8 cellular contexts compared by ENCODE assay signal in the genomic region with DNA sequence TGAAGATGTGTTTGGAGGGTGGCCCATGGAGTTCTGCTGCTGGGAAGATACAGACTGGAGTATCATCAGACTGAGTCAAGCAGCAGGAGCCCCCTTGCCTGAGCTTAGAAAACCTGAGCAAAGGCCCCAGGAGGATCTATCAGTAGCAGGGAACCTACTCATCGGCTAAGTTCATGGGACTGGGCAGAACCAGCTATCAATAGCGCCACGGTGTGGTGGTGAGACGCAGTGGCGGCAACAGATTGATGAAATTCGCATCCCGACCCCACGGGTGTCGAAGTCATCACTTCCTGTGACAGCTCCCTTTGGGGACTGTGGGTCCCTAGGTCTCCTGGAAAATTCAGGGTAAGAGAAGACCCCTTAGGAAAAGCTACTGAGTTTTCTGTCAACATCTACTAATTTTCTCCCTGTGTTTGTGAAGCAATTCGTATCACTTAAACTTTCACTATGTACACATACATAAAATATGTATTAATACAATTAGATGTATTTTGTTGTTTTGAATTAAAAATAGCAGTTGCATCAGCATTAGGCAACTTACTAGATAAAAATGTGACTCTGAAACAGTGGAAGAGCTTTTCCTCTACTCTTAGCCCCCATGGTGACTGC. TPM values are rescaled to one million over a fixed set of nuclear protein-coding genes. Genes with fewer than 3 reads are reported as not detected.
DNase-seq lines count a peak whose midpoint lies in the region; ATAC-seq and TF ChIP-seq lines count a peak whose summit lies in the region.

No MANE protein-coding gene starts in this region.

- no peak overlapping the region for H3K27ac ChIP-seq in GM23338 (ENCODE audit: low read depth)

- no peak overlapping the region for H3K4me3 Mint-ChIP-seq in GM23338
- H3K4me3 Mint-ChIP-seq in activated naive CD8-positive, alpha-beta T cell treated with anti-CD3 and anti-CD28 coated beads for 36 hours: no peak overlapping the region

- TF ChIP-seq CTCF in AG09319 (IDR thresholded peaks at IDR 0.05; ENCODE audit: low read depth, low read length) (peak; percentile 56), GM23338 (conservative IDR thresholded peaks at IDR 0.05; ENCODE audit: low read depth in 2 of 2) (peak; percentile 73 to 95)

- H3K36me3 ChIP-seq in GM23338 (ENCODE audit: insufficient read depth): no peaks in the 10 kb centered on the region

- H3F3A ChIP-seq in GM23338 (replicated peaks; ENCODE audit: low read depth): no peaks in the 10 kb centered on the region

- H2AFZ ChIP-seq in GM23338: no peak overlapping the region

- H3K4me1 Mint-ChIP-seq in GM23338: peaks cover 10% of the 10 kb centered on the region; the same call in 2 of the 3 replicates
- H3K4me1 Mint-ChIP-seq in activated naive CD8-positive, alpha-beta T cell treated with anti-CD3 and anti-CD28 coated beads for 36 hours: peaks cover 9% of the 10 kb centered on the region

- H3K79me2 ChIP-seq in GM23338 (replicated peaks; ENCODE audit: insufficient read depth): no peaks in the 10 kb centered on the region

- H3K4me1 ChIP-seq in GM23338 (ENCODE audit: insufficient read depth): no peaks in the 10 kb centered on the region; the same call in 1 of the 2 replicates

- peaks cover 28% of the 10 kb centered on the region for H3K27me3 ChIP-seq in GM23338 (ENCODE audit: insufficient read depth)

- ATAC-seq in GM23338 (peak; percentile 61), GM21737 (IDR thresholded peaks at IDR 0.05; ENCODE audit: unreplicated experiment) (no peak), HG02970 (IDR thresholded peaks at IDR 0.05; ENCODE audit: low FRiP score, unreplicated experiment) (no peak)

- no peaks in the 10 kb centered on the region for H3K36me3 Mint-ChIP-seq in GM23338 (ENCODE audit: low read depth)
- no peaks in the 10 kb centered on the region for H3K36me3 Mint-ChIP-seq in activated naive CD8-positive, alpha-beta T cell treated with anti-CD3 and anti-CD28 coated beads for 36 hours

- no peaks in the 10 kb centered on the region for H3K9me3 Mint-ChIP-seq in GM23338
- H3K9me3 Mint-ChIP-seq in activated naive CD8-positive, alpha-beta T cell treated with anti-CD3 and anti-CD28 coated beads for 36 hours: no peaks in the 10 kb centered on the region

- H3K27ac Mint-ChIP-seq in GM23338: no peak overlapping the region
- H3K27ac Mint-ChIP-seq in activated naive CD8-positive, alpha-beta T cell treated with anti-CD3 and anti-CD28 coated beads for 36 hours: no peak overlapping the region

- no peaks in the 10 kb centered on the region; the same call in 1 of the 2 replicates for H4K20me1 ChIP-seq in GM23338 (replicated peaks; ENCODE audit: insufficient read depth)

- no peaks in the 10 kb centered on the region for H3K9me2 ChIP-seq in GM23338 (ENCODE audit: insufficient read depth)

- H3K4me2 ChIP-seq in GM23338: no peak overlapping the region

- peaks cover 26% of the 10 kb centered on the region for H3K27me3 Mint-ChIP-seq in GM23338 (ENCODE audit: insufficient read depth, low read depth, poor library complexity)
- H3K27me3 Mint-ChIP-seq in activated naive CD8-positive, alpha-beta T cell treated with anti-CD3 and anti-CD28 coated beads for 36 hours: peaks cover 1% of the 10 kb centered on the region

- DNase-seq in AG09319 (ENCODE audit: extremely low read depth, low read depth): no peak
- DNase-seq in GM23338 (ENCODE audit: low spot score): peak; percentile 87
- DNase-seq in RPMI8226: peak; percentile 73
- peak; percentile 58 for DNase-seq in activated naive CD8-positive, alpha-beta T cell treated with anti-CD3 and anti-CD28 coated beads for 36 hours
- peak; percentile 79 for DNase-seq in iPS-NIHi7 (ENCODE audit: extremely low spot score)
- peak; percentile 7 to 47 (median 34) for DNase-seq in stimulated activated CD4-positive, alpha-beta T cell treated with anti-CD3 and anti-CD28 coated beads, TNF-alpha, amount 100 ng/mL, for 24 hours (ENCODE audit: low read depth in 3 of 3)

- H3K4me3 ChIP-seq in GM23338: no peak overlapping the region

TF ChIP-seq in GM23338, 12 proteins besides CTCF, POLR2A, EP300 and RAD21:
- TF ChIP-seq, protein P1, sequence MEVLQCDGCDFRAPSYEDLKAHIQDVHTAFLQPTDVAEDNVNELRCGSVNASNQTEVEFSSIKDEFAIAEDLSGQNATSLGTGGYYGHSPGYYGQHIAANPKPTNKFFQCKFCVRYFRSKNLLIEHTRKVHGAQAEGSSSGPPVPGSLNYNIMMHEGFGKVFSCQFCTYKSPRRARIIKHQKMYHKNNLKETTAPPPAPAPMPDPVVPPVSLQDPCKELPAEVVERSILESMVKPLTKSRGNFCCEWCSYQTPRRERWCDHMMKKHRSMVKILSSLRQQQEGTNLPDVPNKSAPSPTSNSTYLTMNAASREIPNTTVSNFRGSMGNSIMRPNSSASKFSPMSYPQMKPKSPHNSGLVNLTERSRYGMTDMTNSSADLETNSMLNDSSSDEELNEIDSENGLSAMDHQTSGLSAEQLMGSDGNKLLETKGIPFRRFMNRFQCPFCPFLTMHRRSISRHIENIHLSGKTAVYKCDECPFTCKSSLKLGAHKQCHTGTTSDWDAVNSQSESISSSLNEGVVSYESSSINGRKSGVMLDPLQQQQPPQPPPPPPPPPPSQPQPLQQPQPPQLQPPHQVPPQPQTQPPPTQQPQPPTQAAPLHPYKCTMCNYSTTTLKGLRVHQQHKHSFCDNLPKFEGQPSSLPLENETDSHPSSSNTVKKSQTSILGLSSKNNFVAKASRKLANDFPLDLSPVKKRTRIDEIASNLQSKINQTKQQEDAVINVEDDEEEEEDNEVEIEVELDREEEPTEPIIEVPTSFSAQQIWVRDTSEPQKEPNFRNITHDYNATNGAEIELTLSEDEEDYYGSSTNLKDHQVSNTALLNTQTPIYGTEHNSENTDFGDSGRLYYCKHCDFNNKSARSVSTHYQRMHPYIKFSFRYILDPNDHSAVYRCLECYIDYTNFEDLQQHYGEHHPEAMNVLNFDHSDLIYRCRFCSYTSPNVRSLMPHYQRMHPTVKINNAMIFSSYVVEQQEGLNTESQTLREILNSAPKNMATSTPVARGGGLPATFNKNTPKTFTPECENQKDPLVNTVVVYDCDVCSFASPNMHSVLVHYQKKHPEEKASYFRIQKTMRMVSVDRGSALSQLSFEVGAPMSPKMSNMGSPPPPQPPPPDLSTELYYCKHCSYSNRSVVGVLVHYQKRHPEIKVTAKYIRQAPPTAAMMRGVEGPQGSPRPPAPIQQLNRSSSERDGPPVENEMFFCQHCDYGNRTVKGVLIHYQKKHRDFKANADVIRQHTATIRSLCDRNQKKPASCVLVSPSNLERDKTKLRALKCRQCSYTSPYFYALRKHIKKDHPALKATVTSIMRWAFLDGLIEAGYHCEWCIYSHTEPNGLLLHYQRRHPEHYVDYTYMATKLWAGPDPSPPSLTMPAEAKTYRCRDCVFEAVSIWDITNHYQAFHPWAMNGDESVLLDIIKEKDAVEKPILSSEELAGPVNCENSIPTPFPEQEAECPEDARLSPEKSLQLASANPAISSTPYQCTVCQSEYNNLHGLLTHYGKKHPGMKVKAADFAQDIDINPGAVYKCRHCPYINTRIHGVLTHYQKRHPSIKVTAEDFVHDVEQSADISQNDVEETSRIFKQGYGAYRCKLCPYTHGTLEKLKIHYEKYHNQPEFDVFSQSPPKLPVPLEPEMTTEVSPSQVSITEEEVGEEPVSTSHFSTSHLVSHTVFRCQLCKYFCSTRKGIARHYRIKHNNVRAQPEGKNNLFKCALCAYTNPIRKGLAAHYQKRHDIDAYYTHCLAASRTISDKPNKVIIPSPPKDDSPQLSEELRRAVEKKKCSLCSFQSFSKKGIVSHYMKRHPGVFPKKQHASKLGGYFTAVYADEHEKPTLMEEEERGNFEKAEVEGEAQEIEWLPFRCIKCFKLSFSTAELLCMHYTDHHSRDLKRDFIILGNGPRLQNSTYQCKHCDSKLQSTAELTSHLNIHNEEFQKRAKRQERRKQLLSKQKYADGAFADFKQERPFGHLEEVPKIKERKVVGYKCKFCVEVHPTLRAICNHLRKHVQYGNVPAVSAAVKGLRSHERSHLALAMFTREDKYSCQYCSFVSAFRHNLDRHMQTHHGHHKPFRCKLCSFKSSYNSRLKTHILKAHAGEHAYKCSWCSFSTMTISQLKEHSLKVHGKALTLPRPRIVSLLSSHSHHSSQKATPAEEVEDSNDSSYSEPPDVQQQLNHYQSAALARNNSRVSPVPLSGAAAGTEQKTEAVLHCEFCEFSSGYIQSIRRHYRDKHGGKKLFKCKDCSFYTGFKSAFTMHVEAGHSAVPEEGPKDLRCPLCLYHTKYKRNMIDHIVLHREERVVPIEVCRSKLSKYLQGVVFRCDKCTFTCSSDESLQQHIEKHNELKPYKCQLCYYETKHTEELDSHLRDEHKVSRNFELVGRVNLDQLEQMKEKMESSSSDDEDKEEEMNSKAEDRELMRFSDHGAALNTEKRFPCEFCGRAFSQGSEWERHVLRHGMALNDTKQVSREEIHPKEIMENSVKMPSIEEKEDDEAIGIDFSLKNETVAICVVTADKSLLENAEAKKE (CRISPR knock-in tag; IDR thresholded peaks at IDR 0.05): no peak
- TF ChIP-seq CREB1 (CRISPR knock-in tag; IDR thresholded peaks at IDR 0.05; ENCODE audit: low read depth): 0 out of 2 replicates have a peak, but pooled peaks have one; percentile 32
- TF ChIP-seq JUNB (IDR thresholded peaks at IDR 0.05; ENCODE audit: unreplicated experiment): no peak
TF ChIP-seq in GM23338: peak in this region for 1.

RNA-seq across cellular contexts. Expression of a gene that starts 7.1 kb away (rescaled TPM):
- 0.03 and 0.04 TPM in 2 replicates for total RNA-seq in GM23338 (2014; rRNA removed; shearing (Covaris generic))
- polyA plus RNA-seq in GM23338 (2016; fragmentation: Nextera tagmentation; extraction: Ambion mirVana): not detected in 2 replicates
- not detected for total RNA-seq in activated naive CD8-positive, alpha-beta T cell treated with anti-CD3 and anti-CD28 coated beads for 36 hours

RNA-seq across cellular contexts. Expression of a gene that starts 7.7 kb away (rescaled TPM):
- 0.54 TPM in 1 of 2 replicates, not detected in the other for total RNA-seq in GM23338 (2014; rRNA removed; shearing (Covaris generic))
- polyA plus RNA-seq in GM23338 (2016; fragmentation: Nextera tagmentation; extraction: Ambion mirVana): not detected in 2 replicates
- total RNA-seq in activated naive CD8-positive, alpha-beta T cell treated with anti-CD3 and anti-CD28 coated beads for 36 hours: under 1 TPM; 0.30 to 0.35 TPM

RNA-seq across cellular contexts. Expression of a gene that starts 35.0 kb away (rescaled TPM):
- 109 and 147 TPM in 2 replicates for total RNA-seq in GM23338 (2014; rRNA removed; shearing (Covaris generic))
- polyA plus RNA-seq in GM23338 (2016; fragmentation: Nextera tagmentation; extraction: Ambion mirVana): 71.1 and 78.6 TPM in 2 replicates
- 10 to 100 TPM; 28.2 to 29.8 TPM for total RNA-seq in activated naive CD8-positive, alpha-beta T cell treated with anti-CD3 and anti-CD28 coated beads for 36 hours
